31 cellular contexts compared by ENCODE assay signal in genomic region chr1:203113308-203113707, GRCh38. TPM values are rescaled to one million over a fixed set of nuclear protein-coding genes. Genes with fewer than 3 reads are reported as not detected.
"Had no signal": no experiment of that assay in that cellular context is flagged by ENCODE, and none has a peak within 500 bp of the region (broad histone marks: within the 10 kb centered on the region; RNA-seq: fewer than 3 reads in every experiment).

No MANE protein-coding gene starts in this region.

- H3K27ac ChIP-seq: neural progenitor cell, pancreas, prostate gland, right lobe of liver, sigmoid colon, stomach, thoracic aorta, thyroid gland, tibial nerve, upper lobe of left lung, vagina had no signal

- H3K9me3 Mint-ChIP-seq: natural killer cell; neural progenitor cell; stimulated activated effector memory CD8-positive, alpha-beta T cell treated with anti-CD3 and anti-CD28 coated beads, Interleukin-12 subunit alpha, Interleukin-12 subunit beta, amount 100 ng/mL, for 72 hours; stimulated activated naive B cell treated with anti-CD40 and anti-IgM and Interleukin-4, amounts not matched to agents 10 μg/mL and 1 μg/mL and 100 μg/mL, for 72 hours; stimulated activated naive CD8-positive, alpha-beta T cell treated with anti-CD3 and anti-CD28 coated beads, Interleukin-15, Interleukin-2, amounts not matched to agents 100 ng/mL and 50 ng/mL, for 24 hours had no signal

- DNase-seq: natural killer cell; occipital lobe; pancreas; retina; right cardiac atrium; right lobe of liver; sigmoid colon; small intestine; stimulated activated CD4-positive, alpha-beta T cell treated with anti-CD3 and anti-CD28 coated beads, Interleukin-15, amount 100 ng/mL, for 24 hours; stimulated activated CD4-positive, alpha-beta T cell treated with anti-CD3 and anti-CD28 coated beads, Interleukin-2, amount 100 ng/mL, for 24 hours; stimulated activated CD4-positive, alpha-beta T cell treated with anti-CD3 and anti-CD28 coated beads, Interleukin-2, amount 100 ng/mL, for 48 hours; stimulated activated CD4-positive, alpha-beta T cell treated with anti-CD3 and anti-CD28 coated beads, Interleukin-4, amount 100 ng/mL, for 24 hours; stimulated activated naive B cell treated with anti-CD40 and anti-IgM and Interleukin-4, amounts not matched to agents 10 μg/mL and 1 μg/mL and 100 μg/mL, for 72 hours; stimulated activated naive CD4-positive, alpha-beta T cell treated with Interleukin-2 at 50 U/mL for 16 hours; stomach; thyroid gland; upper lobe of left lung had no signal

- H3K27me3 ChIP-seq: pancreas, right lobe of liver, thyroid gland, vagina had no signal

- H3K4me3 ChIP-seq: neural progenitor cell, pancreas, prostate gland, right lobe of liver, sigmoid colon, stomach, thoracic aorta, thyroid gland, tibial nerve, upper lobe of left lung, vagina had no signal

- H3K36me3 ChIP-seq: neural progenitor cell, pancreas, prostate gland, right lobe of liver, sigmoid colon, stomach, thoracic aorta, thyroid gland, tibial nerve, upper lobe of left lung, vagina had no signal

- H3K4me3 Mint-ChIP-seq: natural killer cell; nephron; neural progenitor cell; stimulated activated effector memory CD8-positive, alpha-beta T cell treated with anti-CD3 and anti-CD28 coated beads, Interleukin-12 subunit alpha, Interleukin-12 subunit beta, amount 100 ng/mL, for 72 hours; stimulated activated naive B cell treated with anti-CD40 and anti-IgM and Interleukin-4, amounts not matched to agents 10 μg/mL and 1 μg/mL and 100 μg/mL, for 72 hours; stimulated activated naive CD8-positive, alpha-beta T cell treated with anti-CD3 and anti-CD28 coated beads, Interleukin-15, Interleukin-2, amounts not matched to agents 100 ng/mL and 50 ng/mL, for 24 hours had no signal

- H3K36me3 Mint-ChIP-seq: natural killer cell; neural progenitor cell; stimulated activated effector memory CD8-positive, alpha-beta T cell treated with anti-CD3 and anti-CD28 coated beads, Interleukin-12 subunit alpha, Interleukin-12 subunit beta, amount 100 ng/mL, for 72 hours; stimulated activated naive B cell treated with anti-CD40 and anti-IgM and Interleukin-4, amounts not matched to agents 10 μg/mL and 1 μg/mL and 100 μg/mL, for 72 hours had no signal

- ATAC-seq: natural killer cell; pancreas; right cardiac atrium; right lobe of liver; stimulated activated effector memory CD8-positive, alpha-beta T cell treated with anti-CD3 and anti-CD28 coated beads, Interleukin-12 subunit alpha, Interleukin-12 subunit beta, amount 100 ng/mL, for 72 hours; stimulated activated naive B cell treated with anti-CD40 and anti-IgM and Interleukin-4, amounts not matched to agents 10 μg/mL and 1 μg/mL and 100 μg/mL, for 72 hours had no signal

- H3K4me1 Mint-ChIP-seq: natural killer cell; neural progenitor cell; stimulated activated effector memory CD8-positive, alpha-beta T cell treated with anti-CD3 and anti-CD28 coated beads, Interleukin-12 subunit alpha, Interleukin-12 subunit beta, amount 100 ng/mL, for 72 hours had no signal

- H3K4me1 ChIP-seq: neural progenitor cell, pancreas, prostate gland, right lobe of liver, thyroid gland had no signal

- H3K9me3 ChIP-seq: pancreas, prostate gland, right lobe of liver, sigmoid colon, stomach, thoracic aorta, thyroid gland, tibial nerve, upper lobe of left lung, vagina had no signal

- H3K27ac Mint-ChIP-seq: natural killer cell; nephron; neural progenitor cell; stimulated activated effector memory CD8-positive, alpha-beta T cell treated with anti-CD3 and anti-CD28 coated beads, Interleukin-12 subunit alpha, Interleukin-12 subunit beta, amount 100 ng/mL, for 72 hours; stimulated activated naive B cell treated with anti-CD40 and anti-IgM and Interleukin-4, amounts not matched to agents 10 μg/mL and 1 μg/mL and 100 μg/mL, for 72 hours; stimulated activated naive CD8-positive, alpha-beta T cell treated with anti-CD3 and anti-CD28 coated beads, Interleukin-15, Interleukin-2, amounts not matched to agents 100 ng/mL and 50 ng/mL, for 24 hours had no signal

RNA-seq across cellular contexts. Expression of gene ADORA1, which starts 14.2 kb away (rescaled TPM):
- total RNA-seq: natural killer cell, pulmonary artery endothelial cell, thoracic aorta had no signal

RNA-seq across cellular contexts. Expression of gene MYOG, which starts 27.5 kb away (rescaled TPM):
- total RNA-seq: natural killer cell, occipital lobe, osteoblast, pancreas, posterior vena cava, pulmonary artery endothelial cell, right cardiac atrium, right lobe of liver, sigmoid colon, stomach, subcutaneous adipose tissue, temporal lobe, thoracic aorta, thyroid gland, tibial nerve, upper lobe of left lung, ureter, vagina had no signal
